8 cellular contexts compared by ENCODE assay signal in genomic region chr12:57750561-57751431, GRCh38. TPM values are rescaled to one million over a fixed set of nuclear protein-coding genes. Genes with fewer than 3 reads are reported as not detected.
DNase-seq lines count a peak whose midpoint lies in the region; ATAC-seq and TF ChIP-seq lines count a peak whose summit lies in the region.

No MANE protein-coding gene starts in this region.

- 84 to 86% methylated on average over 9 to 10 of the region's 15 CpGs for WGBS in gastroesophageal sphincter (ENCODE audit: low coverage in 1 of 2), 2 donors

- ATAC-seq in activated B cell treated with CpG ODN at 0.5 μM for 24 hours (ENCODE audit: low read depth) = no peak
- ATAC-seq in gastroesophageal sphincter = no peak
- ATAC-seq in GM21576 (IDR thresholded peaks at IDR 0.05; ENCODE audit: unreplicated experiment) = no peak

- POLR2A ChIA-PET in activated B cell treated with CpG ODN at 0.5 μM for 24 hours (lab: Charles Lee) = no interaction called here

- peak overlapping the region in 3 of 4 donors; percentile 87 to 94 (median 87) for H3K27ac ChIP-seq in gastroesophageal sphincter

- no peak for TF ChIP-seq CTCF in activated B cell treated with CpG ODN at 0.5 μM for 24 hours (IDR thresholded peaks at IDR 0.05)
- TF ChIP-seq CTCF in gastroesophageal sphincter (IDR thresholded peaks at IDR 0.05) = no peak

- no peaks in the 10 kb centered on the region for H3K9me3 Mint-ChIP-seq in activated B cell treated with CpG ODN at 0.5 μM for 24 hours

- intact Hi-C loops in activated B cell treated with CpG ODN at 0.5 μM for 24 hours (cut with micrococcal nuclease) = loop anchor here (5.0 kb wide), 2 partner anchors 273 to 1063 kb away; partner anchors contain the start of genes ARHGAP9 and PTGES3

- H3K4me1 ChIP-seq in HAP-1 (peaks cover 10% of the 10 kb centered on the region), gastroesophageal sphincter (peaks cover 2 to 46% (median 12%) of the 10 kb centered on the region in 3 donors), skeletal muscle satellite cell (ENCODE audit: control insufficient read depth, insufficient read depth, low read length) (peaks cover 25% of the 10 kb centered on the region)

- H3K36me3 Mint-ChIP-seq in activated B cell treated with CpG ODN at 0.5 μM for 24 hours (ENCODE audit: low read depth) = peaks cover 56% of the 10 kb centered on the region

- no peaks in the 10 kb centered on the region for H3K9me3 ChIP-seq in HAP-1
- no peaks in the 10 kb centered on the region for H3K9me3 ChIP-seq in gastroesophageal sphincter
- H3K9me3 ChIP-seq in skeletal muscle satellite cell (replicated peaks; ENCODE audit: low read length) = no peaks in the 10 kb centered on the region

- H3K36me3 ChIP-seq in HAP-1 (replicated peaks) = peaks cover 41% of the 10 kb centered on the region
- H3K36me3 ChIP-seq in gastroesophageal sphincter = peaks cover 0 to 42% of the 10 kb centered on the region in 2 donors
- peaks cover 41% of the 10 kb centered on the region for H3K36me3 ChIP-seq in skeletal muscle satellite cell (ENCODE audit: insufficient read depth, low read length)

- peak overlapping the region; percentile 96 for H3K4me2 ChIP-seq in skeletal muscle satellite cell (ENCODE audit: low read length)

- H3K9ac ChIP-seq in skeletal muscle satellite cell (ENCODE audit: low read depth, low read length) = peak overlapping the region; percentile 90

- H3K4me1 Mint-ChIP-seq in activated B cell treated with CpG ODN at 0.5 μM for 24 hours = peaks cover 55% of the 10 kb centered on the region

- H3K4me3 Mint-ChIP-seq in activated B cell treated with CpG ODN at 0.5 μM for 24 hours = peak overlapping the region; percentile 90

- no peak for TF ChIP-seq EP300 in gastroesophageal sphincter (IDR thresholded peaks at IDR 0.05)

- CTCF ChIA-PET in activated B cell treated with CpG ODN at 0.5 μM for 24 hours (lab: Charles Lee) = no interaction called here

- peak overlapping the region; percentile 87 for H3K27ac Mint-ChIP-seq in activated B cell treated with CpG ODN at 0.5 μM for 24 hours

- in situ Hi-C loops in HAP-1 (cut with MboI; ENCODE audit: low sequenced_read_pairs) = no loop called here

- H3K4me3 ChIP-seq in HAP-1 (peak overlapping the region; percentile 94), gastroesophageal sphincter (peak overlapping the region in 1 of 2 donors; percentile 72), skeletal muscle satellite cell (ENCODE audit: low read length) (peak overlapping the region; percentile 85)

- no peak for TF ChIP-seq POLR2A in gastroesophageal sphincter (IDR thresholded peaks at IDR 0.05)

- DNase-seq in HAP-1 (ENCODE audit: low spot score in 2 of 2) (no peak), activated B cell treated with CpG ODN at 0.5 μM for 24 hours (no peak), NCI-H128 (lab: John Stamatoyannopoulos, UW; ENCODE audit: unreplicated experiment) (no peak)
- no peak for DNase-seq in stimulated activated naive CD4-positive, alpha-beta T cell treated with Interleukin-2 at 50 U/mL for 16 hours (lab: John Stamatoyannopoulos, UW)
- no peak for DNase-seq in activated effector memory CD4-positive, alpha-beta T cell treated with anti-CD3 and anti-CD28 coated beads, Interleukin-2, amount 50 U/mL, for 16 hours

- H3K27me3 Mint-ChIP-seq in activated B cell treated with CpG ODN at 0.5 μM for 24 hours = no peaks in the 10 kb centered on the region

- H3K27me3 ChIP-seq in HAP-1 (ENCODE audit: low read depth) (no peaks in the 10 kb centered on the region), gastroesophageal sphincter (no peaks in the 10 kb centered on the region), skeletal muscle satellite cell (ENCODE audit: control insufficient read depth, insufficient read depth, low read length) (peaks cover 20% of the 10 kb centered on the region)

RNA-seq across cellular contexts. Expression of gene CDK4, which starts 1.3 kb away (rescaled TPM):
- 95.7 and 95.9 TPM in 2 replicates for total RNA-seq in activated B cell treated with CpG ODN at 0.5 μM for 24 hours
- 100 to 1,000 TPM in 2 of 4 donors, 10 to 100 TPM in 2; 56.7 to 107 (median 101) TPM for total RNA-seq in gastroesophageal sphincter
- total RNA-seq in skeletal muscle satellite cell (2012; rRNA removed) = 157 and 178 TPM in 2 replicates

RNA-seq across cellular contexts. Expression of gene MARCHF9, which starts 4.1 kb away (rescaled TPM):
- total RNA-seq in activated B cell treated with CpG ODN at 0.5 μM for 24 hours (54.1 and 58.2 TPM in 2 replicates), gastroesophageal sphincter (10 to 100 TPM in 1 of 4 donors, 1 to 10 TPM in 3; 3.4 to 11.1 (median 7.9) TPM)
- total RNA-seq in skeletal muscle satellite cell (2012; rRNA removed) = 0.51 and 2.0 TPM in 2 replicates

RNA-seq across cellular contexts. Expression of gene TSPAN31, which starts 6.0 kb away (rescaled TPM):
- total RNA-seq in activated B cell treated with CpG ODN at 0.5 μM for 24 hours (35.8 and 37.6 TPM in 2 replicates), gastroesophageal sphincter (10 to 100 TPM; 47.0 to 75.8 (median 53.2) TPM)
- total RNA-seq in skeletal muscle satellite cell (2012; rRNA removed) = 31.4 and 38.4 TPM in 2 replicates

RNA-seq across cellular contexts. Expression of gene AGAP2, which starts 12.3 kb away (rescaled TPM):
- total RNA-seq in activated B cell treated with CpG ODN at 0.5 μM for 24 hours = 17.5 and 18.5 TPM in 2 replicates
- total RNA-seq in gastroesophageal sphincter = 1 to 10 TPM; 1.6 to 4.2 (median 3.3) TPM
- total RNA-seq in skeletal muscle satellite cell (2012; rRNA removed) = 0.22 and 0.25 TPM in 2 replicates

RNA-seq across cellular contexts. Expression of gene CYP27B1, which starts 16.1 kb away (rescaled TPM):
- total RNA-seq in activated B cell treated with CpG ODN at 0.5 μM for 24 hours = 2.4 and 2.5 TPM in 2 replicates
- total RNA-seq in gastroesophageal sphincter = under 1 TPM in 3 of 4 donors, not detected in 1; 0.27 to 0.57 (median 0.31) TPM
- 0.51 and 1.3 TPM in 2 replicates for total RNA-seq in skeletal muscle satellite cell (2012; rRNA removed)
